In genomic region chr20:25043499-25044260, GRCh38 we compare ENCODE assay signal across 10 cellular contexts. TPM values are rescaled to one million over a fixed set of nuclear protein-coding genes. Genes with fewer than 3 reads are reported as not detected.
DNase-seq lines count a peak whose midpoint lies in the region; ATAC-seq and TF ChIP-seq lines count a peak whose summit lies in the region.
"Had no signal": no experiment of that assay in that cellular context is flagged by ENCODE, and none has a peak within 500 bp of the region (broad histone marks: within the 10 kb centered on the region; RNA-seq: fewer than 3 reads in every experiment).

No MANE protein-coding gene starts in this region.

- TF ChIP-seq POLR2A in body of pancreas (IDR thresholded peaks at IDR 0.05), result no peak

- peak overlapping the region; percentile 80 for H3K4me2 ChIP-seq in Loucy (ENCODE audit: low read depth, low read length, poor library complexity, severe bottlenecking)
- H3K4me2 ChIP-seq in Karpas-422 (ENCODE audit: low read depth, low read length, poor library complexity, severe bottlenecking), result no peak overlapping the region

- DNase-seq in body of pancreas (peak in 2 of 4 donors; percentile 3 to 5), lung (ENCODE audit: low spot score) (no peak), Karpas-422 (no peak), NCI-H2171 (lab: John Stamatoyannopoulos, UW) (no peak)
- DNase-seq: DMS79 treated with DMSO at 0.1 percent for 48 hours, WERI-Rb-1 had no signal

- peak overlapping the region; percentile 28 to 85 (median 83) for H3K27ac ChIP-seq in body of pancreas
- peak overlapping the region; percentile 77 to 78 for H3K27ac ChIP-seq in lung (ENCODE audit: low read depth in 1 of 2, low read length in 1 of 2)
- peak overlapping the region; percentile 89 for H3K27ac ChIP-seq in temporal lobe (ENCODE audit: low read depth, low read length)
- no peak overlapping the region for H3K27ac ChIP-seq in Karpas-422 (ENCODE audit: low read length)
- H3K27ac ChIP-seq: WERI-Rb-1 had no signal

- H3K4me3 ChIP-seq in Loucy (ENCODE audit: low read length, poor library complexity, severe bottlenecking), result peak overlapping the region; percentile 60
- H3K4me3 ChIP-seq in body of pancreas, result no peak overlapping the region
- H3K4me3 ChIP-seq in lung, result no peak overlapping the region
- H3K4me3 ChIP-seq in Karpas-422 (ENCODE audit: low read length), result no peak overlapping the region

- no peaks in the 10 kb centered on the region for H3K27me3 ChIP-seq in Loucy (ENCODE audit: insufficient read depth, low read length, poor library complexity, severe bottlenecking)
- no peaks in the 10 kb centered on the region for H3K27me3 ChIP-seq in body of pancreas
- no peaks in the 10 kb centered on the region for H3K27me3 ChIP-seq in lung (ENCODE audit: control insufficient read depth, insufficient read depth)
- no peaks in the 10 kb centered on the region for H3K27me3 ChIP-seq in Karpas-422 (ENCODE audit: low read length)

- H3K9me3 ChIP-seq in Loucy (ENCODE audit: insufficient read depth, low read depth, low read length) (no peaks in the 10 kb centered on the region), body of pancreas (no peaks in the 10 kb centered on the region), lung (ENCODE audit: control insufficient read depth in 2 of 2, insufficient read depth in 1 of 2, low read length in 1 of 2) (no peaks in the 10 kb centered on the region), Karpas-422 (ENCODE audit: low read length) (no peaks in the 10 kb centered on the region)

- H3K79me2 ChIP-seq in Loucy (ENCODE audit: insufficient read depth, low read length), result peaks cover 40% of the 10 kb centered on the region; the same call in 1 of the 2 replicates
- no peaks in the 10 kb centered on the region for H3K79me2 ChIP-seq in Karpas-422 (ENCODE audit: low read length)

- no peak overlapping the region for H2AFZ ChIP-seq in Loucy (ENCODE audit: low read length)
- no peak overlapping the region for H2AFZ ChIP-seq in Karpas-422 (ENCODE audit: low read length)

- H3K4me1 ChIP-seq in Loucy (ENCODE audit: insufficient read depth, low read length, poor library complexity, severe bottlenecking) (peaks cover 31% of the 10 kb centered on the region), body of pancreas (peaks cover 99% of the 10 kb centered on the region), lung (ENCODE audit: control insufficient read depth in 2 of 2, insufficient read depth in 2 of 2, low read length in 2 of 2) (peaks cover 40 to 52% of the 10 kb centered on the region in 2 donors), Karpas-422 (ENCODE audit: low read length) (peaks cover 18% of the 10 kb centered on the region)

- H3K9ac ChIP-seq in Loucy (ENCODE audit: low read depth, low read length, poor library complexity, severe bottlenecking), result peak overlapping the region; percentile 73
- H3K9ac ChIP-seq in Karpas-422 (ENCODE audit: low read length), result no peak overlapping the region

- H3K9me2 ChIP-seq in Loucy (replicated peaks; ENCODE audit: low read depth, low read length) (no peaks in the 10 kb centered on the region), Karpas-422 (replicated peaks; ENCODE audit: insufficient read depth, low read length) (no peaks in the 10 kb centered on the region)

- WGBS in body of pancreas, 2 donors, result 80 to 92% methylated on average over 7 to 9 of the region's 9 CpGs
- 85% methylated on average over 9 of the region's 9 CpGs for WGBS in lung, 2 donors

- H4K20me1 ChIP-seq in Loucy (ENCODE audit: insufficient read depth, low read length, poor library complexity, severe bottlenecking) (no peaks in the 10 kb centered on the region), Karpas-422 (ENCODE audit: insufficient read depth, low read depth, low read length) (no peaks in the 10 kb centered on the region)

- H3K36me3 ChIP-seq in Loucy (ENCODE audit: insufficient read depth, low read length), result peaks cover 16% of the 10 kb centered on the region; the same call in 1 of the 2 replicates
- no peaks in the 10 kb centered on the region for H3K36me3 ChIP-seq in body of pancreas (replicated peaks in 1 of 2; ENCODE audit: insufficient read depth in 1 of 2, low read depth in 2 of 2)
- H3K36me3 ChIP-seq in lung (ENCODE audit: control insufficient read depth in 2 of 2, insufficient read depth in 2 of 2, low read length in 2 of 2), result peaks cover 0 to 14% of the 10 kb centered on the region in 2 donors
- H3K36me3 ChIP-seq in Karpas-422 (ENCODE audit: insufficient read depth, low read length), result no peaks in the 10 kb centered on the region
- H3K36me3 ChIP-seq: WERI-Rb-1 had no signal

- ATAC-seq in body of pancreas, result no peak
- no peak for ATAC-seq in lung (ENCODE audit: insufficient read depth, low FRiP score)
- ATAC-seq in GM18868 (IDR thresholded peaks at IDR 0.05; ENCODE audit: unreplicated experiment), result no peak

- TF ChIP-seq CTCF in Loucy (conservative IDR thresholded peaks at IDR 0.05; ENCODE audit: low read length) (no peak), body of pancreas (IDR thresholded peaks at IDR 0.05) (no peak), lung (IDR thresholded peaks at IDR 0.05; ENCODE audit: control extremely low read depth, extremely low read depth) (no peak)

- H3F3A ChIP-seq in Loucy (ENCODE audit: low read depth), result no peaks in the 10 kb centered on the region

- intact Hi-C loops in body of pancreas (cut with DNase I), result no loop called here

RNA-seq across cellular contexts. Expression of gene ACSS1, which starts 14.3 kb away (rescaled TPM):
- 10 to 100 TPM; 73.8 to 83.8 TPM for total RNA-seq in body of pancreas
- total RNA-seq in lung, result 10 to 100 TPM; 33.6 to 38.9 TPM
- 10 to 100 TPM; 15.8 to 20.3 TPM for polyA plus RNA-seq in lung
- total RNA-seq in temporal lobe, result 3.9 TPM
- 2.3 and 8.5 TPM in 2 replicates for total RNA-seq in Karpas-422 (2014; rRNA removed; shearing (Covaris generic); ENCODE audit: low replicate concordance)

RNA-seq across cellular contexts. Expression of gene VSX1, which starts 38.3 kb away (rescaled TPM):
- under 1 TPM in 1 of 2 donors, not detected in 1; 0.66 TPM for total RNA-seq in body of pancreas
- total RNA-seq in lung, result not detected
- not detected for polyA plus RNA-seq in lung
- under 0.01 TPM for total RNA-seq in temporal lobe
- total RNA-seq in Karpas-422 (2014; rRNA removed; shearing (Covaris generic); ENCODE audit: low replicate concordance), result not detected in 2 replicates
- total RNA-seq: omental fat pad had no signal

RNA-seq across cellular contexts. Expression of gene APMAP, which starts 51.1 kb away (rescaled TPM):
- total RNA-seq in body of pancreas, result 10 to 100 TPM; 38.9 to 51.4 TPM
- 10 to 100 TPM; 52.4 to 73.3 TPM for total RNA-seq in lung
- 10 to 100 TPM; 40.8 to 87.0 TPM for polyA plus RNA-seq in lung
- 55.3 TPM for total RNA-seq in temporal lobe
- 35.6 and 41.5 TPM in 2 replicates for total RNA-seq in Karpas-422 (2014; rRNA removed; shearing (Covaris generic); ENCODE audit: low replicate concordance)
